Comparison of ENCODE assay signal across 9 cellular contexts in genomic region chr6:11854418-11855165, GRCh38.
A peak's percentile ranks its signal among the peaks of the same experiment; 100 is the strongest.
DNase-seq lines count a peak whose midpoint lies in the region; FAIRE-seq and TF ChIP-seq lines count a peak whose summit lies in the region.
"Had no signal": no experiment of that assay in that cellular context is flagged by ENCODE, and none has a peak within 500 bp of the region (broad histone marks: within the 10 kb centered on the region; RNA-seq: fewer than 3 reads in every experiment).

No MANE protein-coding gene starts in this region.

- no peaks in the 10 kb centered on the region for H3K9me3 ChIP-seq in kidney (ENCODE audit: control insufficient read depth in 1 of 2, low read length in 2 of 2)
- no peaks in the 10 kb centered on the region for H3K9me3 ChIP-seq in BE2C

- DNase-seq in DMS53 (lab: John Stamatoyannopoulos, UW), result peak; percentile 59
- DNase-seq in DMS53 treated with DMSO at 0.1 percent for 48 hours (lab: John Stamatoyannopoulos, UW; ENCODE audit: unreplicated experiment), result no peak
- DNase-seq in HPDE6-E6E7 (ENCODE audit: extremely low spot score), result peak; percentile 50
- DNase-seq in choroid plexus epithelial cell (ENCODE audit: low read depth), result peak; percentile 74
- DNase-seq in retinal pigment epithelial cell (ENCODE audit: low read depth), result peak; percentile 55
- DNase-seq in DMS153 (lab: John Stamatoyannopoulos, UW), result no peak
- DNase-seq in kidney, result no peak
- DNase-seq in BE2C, result no peak

- H3K4me1 ChIP-seq in kidney (ENCODE audit: control insufficient read depth in 1 of 2, insufficient read depth in 1 of 2, low read depth in 1 of 2, low read length in 2 of 2) (peaks cover 0 to 4% of the 10 kb centered on the region in 2 donors), BE2C (no peaks in the 10 kb centered on the region)

- no peak overlapping the region for H3K9ac ChIP-seq in kidney (ENCODE audit: low read length in 2 of 2)

- no peak overlapping the region for H3K27ac ChIP-seq in kidney (ENCODE audit: low read depth in 2 of 2, low read length in 2 of 2)
- H3K27ac ChIP-seq: 22Rv1 had no signal

- TF ChIP-seq CTCF in choroid plexus epithelial cell (conservative IDR thresholded peaks at IDR 0.05; ENCODE audit: low read depth, low read length) (no peak), retinal pigment epithelial cell (conservative IDR thresholded peaks at IDR 0.05; ENCODE audit: low read depth, low read length) (no peak), kidney (IDR thresholded peaks at IDR 0.05; ENCODE audit: borderline replicate concordance, extremely low read depth, insufficient read depth) (no peak), BE2C (IDR thresholded peaks at IDR 0.05; ENCODE audit: low read depth, low read length) (no peak)

- no peaks in the 10 kb centered on the region for H3K27me3 ChIP-seq in BE2C

- intact Hi-C loops in kidney (cut with DNase I), result no loop called here

- H3K36me3 ChIP-seq in kidney (ENCODE audit: control insufficient read depth in 1 of 2, insufficient read depth in 2 of 2, low read length in 2 of 2), result no peaks in the 10 kb centered on the region
- H3K36me3 ChIP-seq in BE2C, result no peaks in the 10 kb centered on the region

- H3K4me3 ChIP-seq in choroid plexus epithelial cell (ENCODE audit: low read depth, low read length) (no peak overlapping the region), retinal pigment epithelial cell (ENCODE audit: low read length) (no peak overlapping the region), kidney (ENCODE audit: low read length in 2 of 2) (no peak overlapping the region), BE2C (ENCODE audit: low read depth, low read length) (no peak overlapping the region)

- no peak for FAIRE-seq in kidney (lab: Jason Lieb, UNC)

Comparison
In these comparisons a context has a peak if more than half of its experiments do, and no peak if none do; other contexts are left out.
1. DNase-seq: peak in DMS53 (single experiment), HPDE6-E6E7 (single experiment), choroid plexus epithelial cell (single experiment) and retinal pigment epithelial cell (single experiment); none in DMS53 treated with DMSO at 0.1 percent for 48 hours (single experiment), DMS153 (single experiment), kidney (single experiment) and BE2C (single experiment).